1 cellular context compared by ENCODE assay signal in genomic region chr6:26568601-26569432, GRCh38.
TF ChIP-seq lines count a peak whose summit lies in the region.

No MANE protein-coding gene starts in this region.

TF ChIP-seq in K562, 482 proteins besides CTCF, POLR2A, EP300 and RAD21 (continued from another document and continues in another):
- TF ChIP-seq ZBTB5 (IDR thresholded peaks at IDR 0.05) (peak; percentile 84), SAFB (IDR thresholded peaks at IDR 0.05; ENCODE audit: borderline replicate concordance, low read depth, low read length) (no peak), FOXP4 (CRISPR knock-in tag; IDR thresholded peaks at IDR 0.05; ENCODE audit: borderline replicate concordance) (no peak), HMGN3 (IDR thresholded peaks at IDR 0.05; ENCODE audit: borderline replicate concordance, extremely low read depth, insufficient read length, low read depth, low read length) (no peak), TRIM25 (IDR thresholded peaks at IDR 0.05; ENCODE audit: borderline replicate concordance) (no peak), ZNF445 (CRISPR knock-in tag; IDR thresholded peaks at IDR 0.05; ENCODE audit: low read depth) (no peak), HMG20A (CRISPR knock-in tag; conservative IDR thresholded peaks at IDR 0.05) (no peak), ZC3H11A (IDR thresholded peaks at IDR 0.05; ENCODE audit: low read depth, low read length) (no peak), RFX1 (IDR thresholded peaks at IDR 0.05) (no peak), SRSF7 (optimal IDR thresholded peaks at IDR 0.05; ENCODE audit: low read depth, low read length) (no peak), FOXJ3 (CRISPR knock-in tag; IDR thresholded peaks at IDR 0.05) (no peak), EHMT2 (IDR thresholded peaks at IDR 0.05) (no peak), SNAPC5 (CRISPR knock-in tag; IDR thresholded peaks at IDR 0.05) (no peak), RFX5 (IDR thresholded peaks at IDR 0.05; ENCODE audit: low read depth, low read length) (peak; percentile 62; the same call in 1 of the 2 replicates), TARDBP (IDR thresholded peaks at IDR 0.05) (peak; percentile 78; the same call in 1 of the 2 replicates), MAX (CRISPR knock-in tag; IDR thresholded peaks at IDR 0.05) (no peak; the same call in 1 of the 2 replicates), ZZZ3 (IDR thresholded peaks at IDR 0.05) (no peak), THAP12 (CRISPR knock-in tag; IDR thresholded peaks at IDR 0.05) (no peak), HOXB6 (CRISPR knock-in tag; IDR thresholded peaks at IDR 0.05; ENCODE audit: borderline replicate concordance) (no peak), SMAD4 (CRISPR knock-in tag; conservative IDR thresholded peaks at IDR 0.05) (no peak), ZFP30 (CRISPR knock-in tag; IDR thresholded peaks at IDR 0.05; ENCODE audit: borderline replicate concordance) (no peak), ZNF197 (CRISPR knock-in tag; IDR thresholded peaks at IDR 0.05; ENCODE audit: low read depth) (peak; percentile 73; the same call in 1 of the 2 replicates), PTRF (tag; IDR thresholded peaks at IDR 0.05) (0 out of 2 replicates have a peak, but pooled peaks have one; percentile 12), RUNX1 (IDR thresholded peaks at IDR 0.05; ENCODE audit: low read depth) (no peak), ZNF140 (CRISPR knock-in tag; IDR thresholded peaks at IDR 0.05) (no peak), RBM14 (IDR thresholded peaks at IDR 0.05; ENCODE audit: borderline replicate concordance, insufficient read depth, low read depth, low read length) (no peak), RNF2 (IDR thresholded peaks at IDR 0.05) (peak; percentile 96), ZNF780A (CRISPR knock-in tag; IDR thresholded peaks at IDR 0.05) (no peak), HDAC8 (tag; IDR thresholded peaks at IDR 0.05) (no peak), CTCFL (IDR thresholded peaks at IDR 0.05; ENCODE audit: borderline replicate concordance, insufficient read depth, low read depth, low read length, poor library complexity, severe bottlenecking) (no peak), BHLHE40 (IDR thresholded peaks at IDR 0.05; ENCODE audit: low read length) (peak; percentile 63; the same call in 1 of the 2 replicates), ZNF239 (CRISPR knock-in tag; IDR thresholded peaks at IDR 0.05) (no peak), E2F1 (CRISPR knock-in tag; IDR thresholded peaks at IDR 0.05) (peak; percentile 88; the same call in 1 of the 2 replicates), ZNF143 (CRISPR knock-in tag; IDR thresholded peaks at IDR 0.05) (no peak), ZBTB8A (IDR thresholded peaks at IDR 0.05; ENCODE audit: partially characterized antibody) (peak; percentile 94), SMARCA4 (IDR thresholded peaks at IDR 0.05) (0 out of 2 replicates have a peak, but pooled peaks have one; percentile 17), MTA2 (IDR thresholded peaks at IDR 0.05; ENCODE audit: low read depth) (no peak), ETS1 (conservative IDR thresholded peaks at IDR 0.05; ENCODE audit: control insufficient read depth, low read depth, low read length) (peak; percentile 90), CHD4 (IDR thresholded peaks at IDR 0.05; ENCODE audit: insufficient read depth, insufficient replicate concordance, low read depth, low read length, poor library complexity, severe bottlenecking) (peak; percentile 20), CBFB (CRISPR knock-in tag; IDR thresholded peaks at IDR 0.05) (no peak), KLF13 (tag; IDR thresholded peaks at IDR 0.05; ENCODE audit: borderline replicate concordance, low read depth) (no peak), GABPB2 (CRISPR knock-in tag; conservative IDR thresholded peaks at IDR 0.05) (no peak)
